10 cellular contexts compared by ENCODE assay signal in the genomic region with DNA sequence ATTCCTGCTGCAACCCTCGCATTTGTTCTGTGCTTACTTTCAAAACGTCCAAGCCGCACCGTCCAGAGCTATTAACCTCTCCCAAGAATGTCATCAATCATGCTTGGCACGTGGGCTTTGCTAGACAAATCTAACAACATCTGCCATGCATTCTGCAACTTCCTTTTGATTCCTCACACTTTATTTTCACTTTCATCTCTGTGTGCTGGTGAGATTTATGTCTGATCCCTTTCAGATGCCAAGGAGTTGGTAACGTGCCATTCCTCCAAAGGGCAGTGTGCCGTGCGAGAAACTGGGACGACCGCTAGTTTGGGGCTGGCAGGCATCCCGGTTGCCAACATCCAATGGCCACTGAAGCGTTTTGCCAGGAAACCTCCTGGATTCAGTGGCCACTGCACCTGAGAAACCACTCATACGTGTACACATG.
DNase-seq lines count a peak whose midpoint lies in the region; ATAC-seq and TF ChIP-seq lines count a peak whose summit lies in the region.
"Had no signal": no experiment of that assay in that cellular context is flagged by ENCODE, and none has a peak within 500 bp of the region (broad histone marks: within the 10 kb centered on the region; RNA-seq: fewer than 3 reads in every experiment).

No MANE protein-coding gene starts in this region.

- H3K4me2 ChIP-seq in GM23248 (ENCODE audit: unreplicated experiment) (peak overlapping the region; percentile 57), skeletal muscle satellite cell (ENCODE audit: low read length) (peak overlapping the region; percentile 60), MM.1S (ENCODE audit: low read depth, low read length) (no peak overlapping the region)

- no peak overlapping the region; the same call in 1 of the 2 replicates for H3K4me3 ChIP-seq in GM23248
- H3K4me3 ChIP-seq in skeletal muscle satellite cell (ENCODE audit: low read length) = peak overlapping the region; percentile 18
- H3K4me3 ChIP-seq in MM.1S (ENCODE audit: low read length) = no peak overlapping the region
- H3K4me3 ChIP-seq in gastrocnemius medialis = no peak overlapping the region

- DNase-seq in GM23248 (peak; percentile 10), amygdala (lab: John Stamatoyannopoulos, UW) (peak in 36 of 56 donors; percentile 4 to 56 (median 25)), iris pigment epithelial cell (ENCODE audit: low read depth) (peak; percentile 40), NCI-H187 (lab: John Stamatoyannopoulos, UW) (no peak), MM.1S (no peak), gastrocnemius medialis (no peak), NCI-H2196 treated with DMSO at 0.1 percent for 48 hours (lab: John Stamatoyannopoulos, UW; ENCODE audit: unreplicated experiment) (no peak)
- DNase-seq: immature natural killer cell, NCI-H748 treated with DMSO at 0.1 percent for 48 hours had no signal

- intact Hi-C loops in gastrocnemius medialis (cut with DNase I; ENCODE audit: low total_unique reads) = no loop called here

- no peak overlapping the region for H3K9ac ChIP-seq in GM23248
- H3K9ac ChIP-seq in skeletal muscle satellite cell (ENCODE audit: low read depth, low read length) = no peak overlapping the region
- no peak overlapping the region for H3K9ac ChIP-seq in MM.1S (ENCODE audit: low read length)

- H3K36me3 ChIP-seq in GM23248 (ENCODE audit: low read depth) (no peaks in the 10 kb centered on the region), skeletal muscle satellite cell (ENCODE audit: insufficient read depth, low read length) (no peaks in the 10 kb centered on the region), MM.1S (replicated peaks; ENCODE audit: insufficient read depth, low read length) (no peaks in the 10 kb centered on the region), gastrocnemius medialis (no peaks in the 10 kb centered on the region)

- H3K9me3 ChIP-seq in GM23248 (ENCODE audit: low read depth) (no peaks in the 10 kb centered on the region), skeletal muscle satellite cell (replicated peaks; ENCODE audit: low read length) (no peaks in the 10 kb centered on the region), MM.1S (replicated peaks; ENCODE audit: insufficient read depth, low read length) (no peaks in the 10 kb centered on the region), gastrocnemius medialis (no peaks in the 10 kb centered on the region)

- no peaks in the 10 kb centered on the region for H4K20me1 ChIP-seq in GM23248 (ENCODE audit: insufficient read depth)
- H4K20me1 ChIP-seq in MM.1S (ENCODE audit: insufficient read depth, low read length) = no peaks in the 10 kb centered on the region

- no peak for ATAC-seq in gastrocnemius medialis

- TF ChIP-seq POLR2A in gastrocnemius medialis (IDR thresholded peaks at IDR 0.05) = no peak

- H3F3A ChIP-seq in GM23248 (ENCODE audit: insufficient read depth) (no peaks in the 10 kb centered on the region), MM.1S (ENCODE audit: insufficient read depth, low read length) (no peaks in the 10 kb centered on the region)

- H3K27ac ChIP-seq in GM23248 (no peak overlapping the region), MM.1S (ENCODE audit: low read length) (no peak overlapping the region), gastrocnemius medialis (no peak overlapping the region)

- 17 to 21% methylated on average over 13 of the region's 13 CpGs for WGBS in GM23248 (ENCODE audit: low coverage in 1 of 2, low lambda C conversion rate in 2 of 2, missing lambda C conversion rate in 2 of 2), 2 experiments

- in situ Hi-C loops in GM23248 (cut with MboI) (no loop called here), gastrocnemius medialis (cut with MboI; ENCODE audit: low sequenced_read_pairs in 4 of 4) (loop anchor here in 2 of 4 donors (25.0 kb wide), 2 partner anchors 1372 to 1622 kb away; partner anchors contain the start of gene NRP2 (in 1 of the 2))

- H3K27me3 ChIP-seq in GM23248 (replicated peaks; ENCODE audit: insufficient read depth) = no peaks in the 10 kb centered on the region; the same call in 1 of the 2 replicates
- H3K27me3 ChIP-seq in skeletal muscle satellite cell (ENCODE audit: control insufficient read depth, insufficient read depth, low read length) = no peaks in the 10 kb centered on the region
- H3K27me3 ChIP-seq in MM.1S (replicated peaks; ENCODE audit: insufficient read depth, low read length) = no peaks in the 10 kb centered on the region
- no peaks in the 10 kb centered on the region for H3K27me3 ChIP-seq in gastrocnemius medialis

- H3K4me1 ChIP-seq in GM23248 (ENCODE audit: insufficient read depth) (no peaks in the 10 kb centered on the region; the same call in 1 of the 2 replicates), skeletal muscle satellite cell (ENCODE audit: control insufficient read depth, insufficient read depth, low read length) (no peaks in the 10 kb centered on the region), MM.1S (ENCODE audit: low read length) (no peaks in the 10 kb centered on the region), gastrocnemius medialis (no peaks in the 10 kb centered on the region)

- H3K79me2 ChIP-seq in GM23248 (ENCODE audit: insufficient read depth) (no peaks in the 10 kb centered on the region), MM.1S (ENCODE audit: low read length) (no peaks in the 10 kb centered on the region)

- H3K9me2 ChIP-seq in GM23248 (ENCODE audit: insufficient read depth) = no peaks in the 10 kb centered on the region
- H3K9me2 ChIP-seq in MM.1S (replicated peaks; ENCODE audit: insufficient read depth, low read length) = no peaks in the 10 kb centered on the region

- TF ChIP-seq CTCF in MM.1S (IDR thresholded peaks at IDR 0.05; ENCODE audit: low read length) = no peak
- no peak for TF ChIP-seq CTCF in gastrocnemius medialis (IDR thresholded peaks at IDR 0.05 in 4 of 5, conservative IDR thresholded peaks at IDR 0.05 in 1 of 5)

- H2AFZ ChIP-seq in GM23248 (no peak overlapping the region), MM.1S (ENCODE audit: low read length) (no peak overlapping the region)

Comparison
In these comparisons a context has a peak if more than half of its experiments do, and no peak if none do; other contexts are left out.
1. DNase-seq: peak in GM23248 (single experiment), amygdala (36 of 56) and iris pigment epithelial cell (single experiment); none in NCI-H187 (0 of 2), MM.1S (single experiment), gastrocnemius medialis (0 of 2) and NCI-H2196 treated with DMSO at 0.1 percent for 48 hours (single experiment).